In genomic region chr22:47053865-47054185, GRCh38 we compare ENCODE assay signal across 15 cellular contexts.
A peak's percentile ranks its signal among the peaks of the same experiment; 100 is the strongest.
DNase-seq lines count a peak whose midpoint lies in the region; TF ChIP-seq lines count a peak whose summit lies in the region.
"Had no signal": no experiment of that assay in that cellular context is flagged by ENCODE, and none has a peak within 500 bp of the region (broad histone marks: within the 10 kb centered on the region; RNA-seq: fewer than 3 reads in every experiment).

No MANE protein-coding gene starts in this region.

- DNase-seq in GM04503 (ENCODE audit: low read depth) (peak; percentile 39), UCSD-AML1 (lab: John Stamatoyannopoulos, UW; ENCODE audit: unreplicated experiment) (peak; percentile 34), fibroblast of mammary gland (ENCODE audit: low read depth) (peak; percentile 21), pons (ENCODE audit: low spot score) (peak; percentile 45), T-helper 1 cell (no peak), cerebellum (ENCODE audit: low spot score) (no peak)
- no peak for DNase-seq in stimulated activated CD4-positive, alpha-beta T cell treated with anti-CD3 and anti-CD28 coated beads, Interleukin-15, amount 100 ng/mL, for 24 hours
- DNase-seq in stimulated activated naive CD4-positive, alpha-beta T cell (lab: John Stamatoyannopoulos, UW) = no peak
- DNase-seq: activated CD4-positive, alpha-beta T cell treated with anti-CD3 and anti-CD28 coated beads, Interleukin-2, amount 10 ng/mL, durations not matched to agents 24 days and 14 days; activated naive CD4-positive, alpha-beta T cell; cortex of kidney; NCI-H2081 treated with DMSO at 0.1 percent for 48 hours had no signal

- H3K4me3 ChIP-seq in fibroblast of mammary gland (ENCODE audit: control insufficient read depth, low read depth, low read length) = no peak overlapping the region
- H3K4me3 ChIP-seq: GM12878, lung, prostate gland had no signal

- no peak for TF ChIP-seq CTCF in fibroblast of mammary gland (conservative IDR thresholded peaks at IDR 0.05; ENCODE audit: control insufficient read depth, insufficient read depth, low read depth, low read length)

Comparison
In these comparisons a context has a peak if more than half of its experiments do, and no peak if none do; other contexts are left out.
1. DNase-seq: peak in GM04503 (single experiment), UCSD-AML1 (single experiment), fibroblast of mammary gland (single experiment) and pons (single experiment); none in stimulated activated CD4-positive, alpha-beta T cell treated with anti-CD3 and anti-CD28 coated beads, Interleukin-15, amount 100 ng/mL, for 24 hours (single experiment), stimulated activated naive CD4-positive, alpha-beta T cell (0 of 6), T-helper 1 cell (0 of 5) and cerebellum (single experiment).